In genomic region chr14:101929096-101929495, GRCh38 we compare ENCODE assay signal across 1 cellular context.
TF ChIP-seq lines count a peak whose summit lies in the region.

No MANE protein-coding gene starts in this region.

TF ChIP-seq in GM23338, 12 proteins besides CTCF, POLR2A, EP300 and RAD21 (continued from another document):
- TF ChIP-seq, protein P1, sequence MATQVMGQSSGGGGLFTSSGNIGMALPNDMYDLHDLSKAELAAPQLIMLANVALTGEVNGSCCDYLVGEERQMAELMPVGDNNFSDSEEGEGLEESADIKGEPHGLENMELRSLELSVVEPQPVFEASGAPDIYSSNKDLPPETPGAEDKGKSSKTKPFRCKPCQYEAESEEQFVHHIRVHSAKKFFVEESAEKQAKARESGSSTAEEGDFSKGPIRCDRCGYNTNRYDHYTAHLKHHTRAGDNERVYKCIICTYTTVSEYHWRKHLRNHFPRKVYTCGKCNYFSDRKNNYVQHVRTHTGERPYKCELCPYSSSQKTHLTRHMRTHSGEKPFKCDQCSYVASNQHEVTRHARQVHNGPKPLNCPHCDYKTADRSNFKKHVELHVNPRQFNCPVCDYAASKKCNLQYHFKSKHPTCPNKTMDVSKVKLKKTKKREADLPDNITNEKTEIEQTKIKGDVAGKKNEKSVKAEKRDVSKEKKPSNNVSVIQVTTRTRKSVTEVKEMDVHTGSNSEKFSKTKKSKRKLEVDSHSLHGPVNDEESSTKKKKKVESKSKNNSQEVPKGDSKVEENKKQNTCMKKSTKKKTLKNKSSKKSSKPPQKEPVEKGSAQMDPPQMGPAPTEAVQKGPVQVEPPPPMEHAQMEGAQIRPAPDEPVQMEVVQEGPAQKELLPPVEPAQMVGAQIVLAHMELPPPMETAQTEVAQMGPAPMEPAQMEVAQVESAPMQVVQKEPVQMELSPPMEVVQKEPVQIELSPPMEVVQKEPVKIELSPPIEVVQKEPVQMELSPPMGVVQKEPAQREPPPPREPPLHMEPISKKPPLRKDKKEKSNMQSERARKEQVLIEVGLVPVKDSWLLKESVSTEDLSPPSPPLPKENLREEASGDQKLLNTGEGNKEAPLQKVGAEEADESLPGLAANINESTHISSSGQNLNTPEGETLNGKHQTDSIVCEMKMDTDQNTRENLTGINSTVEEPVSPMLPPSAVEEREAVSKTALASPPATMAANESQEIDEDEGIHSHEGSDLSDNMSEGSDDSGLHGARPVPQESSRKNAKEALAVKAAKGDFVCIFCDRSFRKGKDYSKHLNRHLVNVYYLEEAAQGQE (IDR thresholded peaks at IDR 0.05; ENCODE audit: unreplicated experiment): no peak
- no peak for TF ChIP-seq NANOG (IDR thresholded peaks at IDR 0.05; ENCODE audit: borderline replicate concordance)
- no peak for TF ChIP-seq STAT1 (IDR thresholded peaks at IDR 0.05; ENCODE audit: unreplicated experiment)
- no peak for TF ChIP-seq ETS1 (IDR thresholded peaks at IDR 0.05)
- TF ChIP-seq JUNB (IDR thresholded peaks at IDR 0.05; ENCODE audit: unreplicated experiment): no peak
- TF ChIP-seq CREB1 (CRISPR knock-in tag; IDR thresholded peaks at IDR 0.05; ENCODE audit: low read depth): no peak
- TF ChIP-seq, protein P2, sequence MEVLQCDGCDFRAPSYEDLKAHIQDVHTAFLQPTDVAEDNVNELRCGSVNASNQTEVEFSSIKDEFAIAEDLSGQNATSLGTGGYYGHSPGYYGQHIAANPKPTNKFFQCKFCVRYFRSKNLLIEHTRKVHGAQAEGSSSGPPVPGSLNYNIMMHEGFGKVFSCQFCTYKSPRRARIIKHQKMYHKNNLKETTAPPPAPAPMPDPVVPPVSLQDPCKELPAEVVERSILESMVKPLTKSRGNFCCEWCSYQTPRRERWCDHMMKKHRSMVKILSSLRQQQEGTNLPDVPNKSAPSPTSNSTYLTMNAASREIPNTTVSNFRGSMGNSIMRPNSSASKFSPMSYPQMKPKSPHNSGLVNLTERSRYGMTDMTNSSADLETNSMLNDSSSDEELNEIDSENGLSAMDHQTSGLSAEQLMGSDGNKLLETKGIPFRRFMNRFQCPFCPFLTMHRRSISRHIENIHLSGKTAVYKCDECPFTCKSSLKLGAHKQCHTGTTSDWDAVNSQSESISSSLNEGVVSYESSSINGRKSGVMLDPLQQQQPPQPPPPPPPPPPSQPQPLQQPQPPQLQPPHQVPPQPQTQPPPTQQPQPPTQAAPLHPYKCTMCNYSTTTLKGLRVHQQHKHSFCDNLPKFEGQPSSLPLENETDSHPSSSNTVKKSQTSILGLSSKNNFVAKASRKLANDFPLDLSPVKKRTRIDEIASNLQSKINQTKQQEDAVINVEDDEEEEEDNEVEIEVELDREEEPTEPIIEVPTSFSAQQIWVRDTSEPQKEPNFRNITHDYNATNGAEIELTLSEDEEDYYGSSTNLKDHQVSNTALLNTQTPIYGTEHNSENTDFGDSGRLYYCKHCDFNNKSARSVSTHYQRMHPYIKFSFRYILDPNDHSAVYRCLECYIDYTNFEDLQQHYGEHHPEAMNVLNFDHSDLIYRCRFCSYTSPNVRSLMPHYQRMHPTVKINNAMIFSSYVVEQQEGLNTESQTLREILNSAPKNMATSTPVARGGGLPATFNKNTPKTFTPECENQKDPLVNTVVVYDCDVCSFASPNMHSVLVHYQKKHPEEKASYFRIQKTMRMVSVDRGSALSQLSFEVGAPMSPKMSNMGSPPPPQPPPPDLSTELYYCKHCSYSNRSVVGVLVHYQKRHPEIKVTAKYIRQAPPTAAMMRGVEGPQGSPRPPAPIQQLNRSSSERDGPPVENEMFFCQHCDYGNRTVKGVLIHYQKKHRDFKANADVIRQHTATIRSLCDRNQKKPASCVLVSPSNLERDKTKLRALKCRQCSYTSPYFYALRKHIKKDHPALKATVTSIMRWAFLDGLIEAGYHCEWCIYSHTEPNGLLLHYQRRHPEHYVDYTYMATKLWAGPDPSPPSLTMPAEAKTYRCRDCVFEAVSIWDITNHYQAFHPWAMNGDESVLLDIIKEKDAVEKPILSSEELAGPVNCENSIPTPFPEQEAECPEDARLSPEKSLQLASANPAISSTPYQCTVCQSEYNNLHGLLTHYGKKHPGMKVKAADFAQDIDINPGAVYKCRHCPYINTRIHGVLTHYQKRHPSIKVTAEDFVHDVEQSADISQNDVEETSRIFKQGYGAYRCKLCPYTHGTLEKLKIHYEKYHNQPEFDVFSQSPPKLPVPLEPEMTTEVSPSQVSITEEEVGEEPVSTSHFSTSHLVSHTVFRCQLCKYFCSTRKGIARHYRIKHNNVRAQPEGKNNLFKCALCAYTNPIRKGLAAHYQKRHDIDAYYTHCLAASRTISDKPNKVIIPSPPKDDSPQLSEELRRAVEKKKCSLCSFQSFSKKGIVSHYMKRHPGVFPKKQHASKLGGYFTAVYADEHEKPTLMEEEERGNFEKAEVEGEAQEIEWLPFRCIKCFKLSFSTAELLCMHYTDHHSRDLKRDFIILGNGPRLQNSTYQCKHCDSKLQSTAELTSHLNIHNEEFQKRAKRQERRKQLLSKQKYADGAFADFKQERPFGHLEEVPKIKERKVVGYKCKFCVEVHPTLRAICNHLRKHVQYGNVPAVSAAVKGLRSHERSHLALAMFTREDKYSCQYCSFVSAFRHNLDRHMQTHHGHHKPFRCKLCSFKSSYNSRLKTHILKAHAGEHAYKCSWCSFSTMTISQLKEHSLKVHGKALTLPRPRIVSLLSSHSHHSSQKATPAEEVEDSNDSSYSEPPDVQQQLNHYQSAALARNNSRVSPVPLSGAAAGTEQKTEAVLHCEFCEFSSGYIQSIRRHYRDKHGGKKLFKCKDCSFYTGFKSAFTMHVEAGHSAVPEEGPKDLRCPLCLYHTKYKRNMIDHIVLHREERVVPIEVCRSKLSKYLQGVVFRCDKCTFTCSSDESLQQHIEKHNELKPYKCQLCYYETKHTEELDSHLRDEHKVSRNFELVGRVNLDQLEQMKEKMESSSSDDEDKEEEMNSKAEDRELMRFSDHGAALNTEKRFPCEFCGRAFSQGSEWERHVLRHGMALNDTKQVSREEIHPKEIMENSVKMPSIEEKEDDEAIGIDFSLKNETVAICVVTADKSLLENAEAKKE (CRISPR knock-in tag; IDR thresholded peaks at IDR 0.05): no peak
- TF ChIP-seq ZNF331 (CRISPR knock-in tag; IDR thresholded peaks at IDR 0.05; ENCODE audit: low read depth): no peak
- no peak for TF ChIP-seq ZNF114 (CRISPR knock-in tag; IDR thresholded peaks at IDR 0.05)
